Comparison of ENCODE assay signal across 8 cellular contexts in genomic region chr11:134276396-134277175, GRCh38. TPM values are rescaled to one million over a fixed set of nuclear protein-coding genes. Genes with fewer than 3 reads are reported as not detected.
DNase-seq lines count a peak whose midpoint lies in the region; ATAC-seq and TF ChIP-seq lines count a peak whose summit lies in the region.

No MANE protein-coding gene starts in this region.

- peaks cover 41% of the 10 kb centered on the region for H3K36me3 Mint-ChIP-seq in activated T-helper 2 cell treated with anti-CD3 and anti-CD28 coated beads, Interferon-gamma antibody, Interleukin-2, Interleukin-4, amounts not matched to agents 10 μg/mL and 5 μg/mL and 100 μg/mL, durations not matched to agents 14 hours and 24 hours and 36 hours (ENCODE audit: low read depth)

- peaks cover 2% of the 10 kb centered on the region for H3K27me3 Mint-ChIP-seq in activated T-helper 2 cell treated with anti-CD3 and anti-CD28 coated beads, Interferon-gamma antibody, Interleukin-2, Interleukin-4, amounts not matched to agents 10 μg/mL and 5 μg/mL and 100 μg/mL, durations not matched to agents 14 hours and 24 hours and 36 hours (ENCODE audit: low read depth)

- peak overlapping the region; percentile 87 for H3K4me3 Mint-ChIP-seq in activated T-helper 2 cell treated with anti-CD3 and anti-CD28 coated beads, Interferon-gamma antibody, Interleukin-2, Interleukin-4, amounts not matched to agents 10 μg/mL and 5 μg/mL and 100 μg/mL, durations not matched to agents 14 hours and 24 hours and 36 hours (ENCODE audit: low read depth)

- H3K4me1 Mint-ChIP-seq in activated T-helper 2 cell treated with anti-CD3 and anti-CD28 coated beads, Interferon-gamma antibody, Interleukin-2, Interleukin-4, amounts not matched to agents 10 μg/mL and 5 μg/mL and 100 μg/mL, durations not matched to agents 14 hours and 24 hours and 36 hours (ENCODE audit: low read depth), result peaks cover 48% of the 10 kb centered on the region

- TF ChIP-seq CTCF in thyroid gland (IDR thresholded peaks at IDR 0.05), result no peak

- H3K36me3 ChIP-seq in subcutaneous abdominal adipose tissue (ENCODE audit: control insufficient read depth in 5 of 5, insufficient read depth in 5 of 5, low read length in 5 of 5) (no peaks in the 10 kb centered on the region), thyroid gland (no peaks in the 10 kb centered on the region)

- H3K27me3 ChIP-seq in subcutaneous abdominal adipose tissue (ENCODE audit: control insufficient read depth in 5 of 5, insufficient read depth in 4 of 5, low read length in 5 of 5) (peaks cover 39 to 71% (median 57%) of the 10 kb centered on the region in 5 donors), thyroid gland (peaks cover 16% of the 10 kb centered on the region)

- H3K9ac ChIP-seq in subcutaneous abdominal adipose tissue (ENCODE audit: low read length in 5 of 5), result no peak overlapping the region

- H3K4me1 ChIP-seq in subcutaneous abdominal adipose tissue (ENCODE audit: control insufficient read depth in 5 of 5, insufficient read depth in 5 of 5, low read length in 5 of 5) (peaks cover 0 to 22% (median 19%) of the 10 kb centered on the region in 5 donors), thyroid gland (peaks cover 9 to 22% of the 10 kb centered on the region in 2 donors)

- TF ChIP-seq POLR2A in thyroid gland (IDR thresholded peaks at IDR 0.05), result no peak

- WGBS in thyroid gland, 2 donors, result 1% methylated on average over 23 of the region's 88 CpGs; no CpG with 5 or more reads in 1 of the 2 donors

- intact Hi-C loops in activated T-helper 2 cell treated with anti-CD3 and anti-CD28 coated beads, Interferon-gamma antibody, Interleukin-2, Interleukin-4, amounts not matched to agents 10 μg/mL and 5 μg/mL and 100 μg/mL, durations not matched to agents 14 hours and 24 hours and 36 hours (cut with micrococcal nuclease), result loop anchor here (1.0 to 2.0 kb wide), 2 partner anchors 52 to 350 kb away; partner anchors contain the start of gene VPS26B
- intact Hi-C loops in thyroid gland (cut with DNase I), result no loop called here

- peak; percentile 48 for DNase-seq in ELF-1 (ENCODE audit: low read depth, low spot score)
- DNase-seq in activated T-helper 2 cell treated with anti-CD3 and anti-CD28 coated beads, Interferon-gamma antibody, Interleukin-2, Interleukin-4, amounts not matched to agents 10 μg/mL and 5 μg/mL and 100 μg/mL, durations not matched to agents 14 hours and 24 hours and 36 hours (ENCODE audit: low spot score), result no peak
- DNase-seq in iPS-NIHi7 (ENCODE audit: extremely low spot score), result peak; percentile 66
- DNase-seq in thyroid gland, result no peak
- DNase-seq in foreskin melanocyte, result no peak
- no peak for DNase-seq in hippocampal formation (lab: John Stamatoyannopoulos, UW)

- H3K27ac Mint-ChIP-seq in activated T-helper 2 cell treated with anti-CD3 and anti-CD28 coated beads, Interferon-gamma antibody, Interleukin-2, Interleukin-4, amounts not matched to agents 10 μg/mL and 5 μg/mL and 100 μg/mL, durations not matched to agents 14 hours and 24 hours and 36 hours, result peak overlapping the region; percentile 96

- H3K9me3 Mint-ChIP-seq in activated T-helper 2 cell treated with anti-CD3 and anti-CD28 coated beads, Interferon-gamma antibody, Interleukin-2, Interleukin-4, amounts not matched to agents 10 μg/mL and 5 μg/mL and 100 μg/mL, durations not matched to agents 14 hours and 24 hours and 36 hours, result peaks cover 5% of the 10 kb centered on the region

- peak; percentile 6 for ATAC-seq in HG02678 (IDR thresholded peaks at IDR 0.05; ENCODE audit: unreplicated experiment)

- peaks cover 2 to 8% (median 5%) of the 10 kb centered on the region in 5 donors for H3K9me3 ChIP-seq in subcutaneous abdominal adipose tissue (ENCODE audit: control insufficient read depth in 5 of 5, low read length in 5 of 5)
- no peaks in the 10 kb centered on the region for H3K9me3 ChIP-seq in thyroid gland

- H3K27ac ChIP-seq in subcutaneous abdominal adipose tissue (ENCODE audit: low read depth, low read length) (no peak overlapping the region), thyroid gland (no peak overlapping the region)

- H3K4me3 ChIP-seq in subcutaneous abdominal adipose tissue (ENCODE audit: low read depth in 1 of 5, low read length in 5 of 5) (peak overlapping the region in 4 of 5 donors; percentile 4 to 60 (median 50)), thyroid gland (replicated peaks in 1 of 3) (peak overlapping the region in 1 of 3 donors; percentile 34)

RNA-seq across cellular contexts. Expression of gene GLB1L3, which starts 0.4 kb away (rescaled TPM):
- total RNA-seq in activated T-helper 2 cell treated with anti-CD3 and anti-CD28 coated beads, Interferon-gamma antibody, Interleukin-2, Interleukin-4, amounts not matched to agents 10 μg/mL and 5 μg/mL and 100 μg/mL, durations not matched to agents 14 hours and 24 hours and 36 hours, result 14.5 and 15.4 TPM in 2 replicates
- total RNA-seq in thyroid gland, result 1 to 10 TPM in 2 of 4 donors, under 1 TPM in 2; 0.63 to 2.0 (median 0.94) TPM

RNA-seq across cellular contexts. Expression of gene ACAD8, which starts 23.2 kb away (rescaled TPM):
- total RNA-seq in activated T-helper 2 cell treated with anti-CD3 and anti-CD28 coated beads, Interferon-gamma antibody, Interleukin-2, Interleukin-4, amounts not matched to agents 10 μg/mL and 5 μg/mL and 100 μg/mL, durations not matched to agents 14 hours and 24 hours and 36 hours, result 27.3 and 27.7 TPM in 2 replicates
- 100 to 1,000 TPM in 1 of 4 donors, 10 to 100 TPM in 3; 57.2 to 130 (median 73.2) TPM for total RNA-seq in thyroid gland

RNA-seq across cellular contexts. Expression of gene THYN1, which starts 23.4 kb away (rescaled TPM):
- 55.6 and 60.8 TPM in 2 replicates for total RNA-seq in activated T-helper 2 cell treated with anti-CD3 and anti-CD28 coated beads, Interferon-gamma antibody, Interleukin-2, Interleukin-4, amounts not matched to agents 10 μg/mL and 5 μg/mL and 100 μg/mL, durations not matched to agents 14 hours and 24 hours and 36 hours
- total RNA-seq in thyroid gland, result 10 to 100 TPM; 42.4 to 77.9 (median 63.8) TPM

RNA-seq across cellular contexts. Expression of gene VPS26B, which starts 52.1 kb away (rescaled TPM):
- total RNA-seq in activated T-helper 2 cell treated with anti-CD3 and anti-CD28 coated beads, Interferon-gamma antibody, Interleukin-2, Interleukin-4, amounts not matched to agents 10 μg/mL and 5 μg/mL and 100 μg/mL, durations not matched to agents 14 hours and 24 hours and 36 hours, result 41.7 and 43.8 TPM in 2 replicates
- 10 to 100 TPM; 40.8 to 51.3 (median 44.4) TPM for total RNA-seq in thyroid gland

RNA-seq across cellular contexts. Expression of gene NCAPD3, which starts 52.8 kb away (rescaled TPM):
- 98.2 and 99.9 TPM in 2 replicates for total RNA-seq in activated T-helper 2 cell treated with anti-CD3 and anti-CD28 coated beads, Interferon-gamma antibody, Interleukin-2, Interleukin-4, amounts not matched to agents 10 μg/mL and 5 μg/mL and 100 μg/mL, durations not matched to agents 14 hours and 24 hours and 36 hours
- 10 to 100 TPM; 17.5 to 31.4 (median 21.9) TPM for total RNA-seq in thyroid gland

Comparison
In these comparisons a context has a peak if more than half of its experiments do, and no peak if none do; other contexts are left out.
1. DNase-seq: peak in ELF-1 (single experiment) and iPS-NIHi7 (single experiment); none in activated T-helper 2 cell treated with anti-CD3 and anti-CD28 coated beads, Interferon-gamma antibody, Interleukin-2, Interleukin-4, amounts not matched to agents 10 μg/mL and 5 μg/mL and 100 μg/mL, durations not matched to agents 14 hours and 24 hours and 36 hours (single experiment), thyroid gland (0 of 2), foreskin melanocyte (single experiment) and hippocampal formation (0 of 2).